In the genomic region with DNA sequence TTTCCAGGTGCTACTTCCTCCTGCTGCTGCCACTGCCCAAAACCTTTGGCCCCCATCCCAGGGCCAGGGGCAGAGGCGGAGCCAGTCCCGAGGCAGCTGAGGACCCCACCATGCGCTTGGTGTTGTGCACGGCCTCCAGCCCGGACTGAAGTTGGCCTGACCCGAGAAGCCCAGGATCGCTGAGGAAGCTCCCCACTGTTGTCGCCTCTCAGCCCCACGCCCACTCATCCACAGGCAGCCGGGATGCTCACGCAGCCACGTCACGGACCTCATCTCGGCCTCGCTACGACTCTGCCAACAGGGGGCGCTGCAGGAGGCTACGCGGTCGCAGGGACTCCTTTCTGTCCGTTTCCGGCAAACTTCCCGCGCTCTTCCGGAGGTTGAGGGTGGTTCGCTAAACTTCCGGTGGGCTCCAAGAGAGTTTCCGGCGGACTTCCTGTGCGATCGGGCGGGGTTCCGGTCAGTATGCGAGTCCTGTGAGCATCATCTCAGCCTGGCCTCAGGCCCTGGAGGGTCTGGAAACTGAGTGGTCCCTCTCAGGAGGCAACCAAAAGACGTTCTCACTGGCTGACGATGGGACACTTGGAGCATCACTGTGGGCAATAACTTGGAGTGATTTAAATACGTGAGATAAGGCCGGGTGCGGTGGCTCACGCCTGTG, we compare ENCODE assay signal across 9 cellular contexts. TPM values are rescaled to one million over a fixed set of nuclear protein-coding genes. Genes with fewer than 3 reads are reported as not detected.
DNase-seq lines count a peak whose midpoint lies in the region; ATAC-seq, FAIRE-seq and TF ChIP-seq lines count a peak whose summit lies in the region.
"Had no signal": no experiment of that assay in that cellular context is flagged by ENCODE, and none has a peak within 500 bp of the region (broad histone marks: within the 10 kb centered on the region; RNA-seq: fewer than 3 reads in every experiment).

No MANE protein-coding gene starts in this region.

- H3K9me3 ChIP-seq in MM.1S (replicated peaks; ENCODE audit: insufficient read depth, low read length) (no peaks in the 10 kb centered on the region), endothelial cell of umbilical vein (replicated peaks; ENCODE audit: control insufficient read depth, insufficient read depth, low read length) (no peaks in the 10 kb centered on the region), testis (no peaks in the 10 kb centered on the region)

- H4K20me1 ChIP-seq in MM.1S (ENCODE audit: insufficient read depth, low read length): no peaks in the 10 kb centered on the region
- H4K20me1 ChIP-seq in endothelial cell of umbilical vein (replicated peaks; ENCODE audit: control insufficient read depth, extremely low read depth, insufficient read depth, low read length): no peaks in the 10 kb centered on the region

- 37 to 63% methylated on average over 7 to 40 of the region's 40 CpGs for WGBS in testis, 2 donors

- H3K27ac ChIP-seq in MM.1S (ENCODE audit: low read length): no peak overlapping the region
- no peak overlapping the region for H3K27ac ChIP-seq in endothelial cell of umbilical vein (ENCODE audit: insufficient read depth, low read depth, low read length)
- H3K27ac ChIP-seq in testis: no peak overlapping the region

- H3K9me3 Mint-ChIP-seq in activated CD8-positive, alpha-beta memory T cell treated with anti-CD3 and anti-CD28 coated beads, Interleukin-2, amount 10 ng/mL, durations not matched to agents 7 days and 5 days (ENCODE audit: low read depth): no peaks in the 10 kb centered on the region
- H3K9me3 Mint-ChIP-seq in neural crest cell: no peaks in the 10 kb centered on the region

- peak; percentile 89 for FAIRE-seq in endothelial cell of umbilical vein (lab: Jason Lieb, UNC)

- peaks cover 44% of the 10 kb centered on the region for H3K4me1 Mint-ChIP-seq in activated CD8-positive, alpha-beta memory T cell treated with anti-CD3 and anti-CD28 coated beads, Interleukin-2, amount 10 ng/mL, durations not matched to agents 7 days and 5 days
- H3K4me1 Mint-ChIP-seq in neural crest cell: peaks cover 1% of the 10 kb centered on the region

- H3K4me3 Mint-ChIP-seq in activated CD8-positive, alpha-beta memory T cell treated with anti-CD3 and anti-CD28 coated beads, Interleukin-2, amount 10 ng/mL, durations not matched to agents 7 days and 5 days: peak overlapping the region; percentile 62
- no peak overlapping the region for H3K4me3 Mint-ChIP-seq in neural crest cell
- H3K4me3 Mint-ChIP-seq: memory B cell had no signal

- no peak overlapping the region for H2AFZ ChIP-seq in MM.1S (ENCODE audit: low read length)
- peak overlapping the region; percentile 28 for H2AFZ ChIP-seq in endothelial cell of umbilical vein (ENCODE audit: low read depth, low read length)

- DNase-seq in AG10803 (ENCODE audit: low read depth) (no peak), MM.1S (no peak), endothelial cell of umbilical vein (ENCODE audit: low read depth, low spot score) (no peak), neural crest cell (ENCODE audit: low read depth, low spot score) (peak; percentile 32), testis (peak; percentile 85), NAMALWA (ENCODE audit: low spot score) (no peak), DMS153 treated with DMSO at 0.1 percent for 48 hours (lab: John Stamatoyannopoulos, UW; ENCODE audit: unreplicated experiment) (no peak)
- DNase-seq in activated CD8-positive, alpha-beta memory T cell treated with anti-CD3 and anti-CD28 coated beads, Interleukin-2, amount 10 ng/mL, durations not matched to agents 7 days and 5 days: peak; percentile 85

- H3F3A ChIP-seq in MM.1S (ENCODE audit: insufficient read depth, low read length): no peaks in the 10 kb centered on the region

- no peaks in the 10 kb centered on the region for H3K4me1 ChIP-seq in MM.1S (ENCODE audit: low read length)
- H3K4me1 ChIP-seq in endothelial cell of umbilical vein (ENCODE audit: control insufficient read depth, extremely low read depth, insufficient read depth, low read length): peaks cover 12% of the 10 kb centered on the region
- H3K4me1 ChIP-seq in testis: no peaks in the 10 kb centered on the region

- intact Hi-C loops in endothelial cell of umbilical vein (cut with micrococcal nuclease): no loop called here
- intact Hi-C loops in testis (cut with DNase I; ENCODE audit: low total_unique reads): no loop called here

- H3K27me3 Mint-ChIP-seq in activated CD8-positive, alpha-beta memory T cell treated with anti-CD3 and anti-CD28 coated beads, Interleukin-2, amount 10 ng/mL, durations not matched to agents 7 days and 5 days: no peaks in the 10 kb centered on the region
- H3K27me3 Mint-ChIP-seq in neural crest cell (ENCODE audit: low read depth): peaks cover 37% of the 10 kb centered on the region

- ATAC-seq in activated CD8-positive, alpha-beta memory T cell treated with anti-CD3 and anti-CD28 coated beads, Interleukin-2, amount 10 ng/mL, durations not matched to agents 7 days and 5 days: peak; percentile 68

- no peaks in the 10 kb centered on the region for H3K9me1 ChIP-seq in endothelial cell of umbilical vein (replicated peaks; ENCODE audit: control insufficient read depth, extremely low read depth, insufficient read depth, low read length)

- H3K4me3 ChIP-seq in AG10803 (ENCODE audit: low read length) (peak overlapping the region; percentile 22), MM.1S (ENCODE audit: low read length) (no peak overlapping the region), endothelial cell of umbilical vein (replicated peaks in 1 of 3; ENCODE audit: insufficient read depth in 1 of 3, low read depth in 1 of 3, low read length in 3 of 3) (no peak overlapping the region), testis (peak overlapping the region; percentile 34 to 46)

- TF ChIP-seq POLR2A in endothelial cell of umbilical vein (IDR thresholded peaks at IDR 0.05; ENCODE audit: low read depth, low read length): no peak
- TF ChIP-seq POLR2A in testis (IDR thresholded peaks at IDR 0.05): no peak

- TF ChIP-seq CTCF in AG10803 (conservative IDR thresholded peaks at IDR 0.05; ENCODE audit: low read length) (peak; percentile 35), MM.1S (IDR thresholded peaks at IDR 0.05; ENCODE audit: low read length) (peak; percentile 45), endothelial cell of umbilical vein (IDR thresholded peaks at IDR 0.05; ENCODE audit: extremely low read depth in 1 of 2, insufficient read depth in 1 of 2, low read depth in 1 of 2, low read length in 2 of 2) (peak; percentile 61 to 79), neural crest cell (conservative IDR thresholded peaks at IDR 0.05) (peak; percentile 53), testis (IDR thresholded peaks at IDR 0.05) (peak; percentile 59 to 68 (median 64))

- H3K9ac ChIP-seq in MM.1S (ENCODE audit: low read length): no peak overlapping the region
- no peak overlapping the region for H3K9ac ChIP-seq in endothelial cell of umbilical vein (replicated peaks; ENCODE audit: extremely low read depth, insufficient read depth, low read length)

- peak overlapping the region; percentile 83 for H3K27ac Mint-ChIP-seq in activated CD8-positive, alpha-beta memory T cell treated with anti-CD3 and anti-CD28 coated beads, Interleukin-2, amount 10 ng/mL, durations not matched to agents 7 days and 5 days
- H3K27ac Mint-ChIP-seq in neural crest cell (ENCODE audit: unreplicated experiment): no peak overlapping the region
- H3K27ac Mint-ChIP-seq: memory B cell had no signal

- H3K9me2 ChIP-seq in MM.1S (replicated peaks; ENCODE audit: insufficient read depth, low read length): no peaks in the 10 kb centered on the region

- H3K79me2 ChIP-seq in MM.1S (ENCODE audit: low read length) (no peaks in the 10 kb centered on the region), endothelial cell of umbilical vein (ENCODE audit: control insufficient read depth, insufficient read depth, low read length) (no peaks in the 10 kb centered on the region)

- H3K27me3 ChIP-seq in MM.1S (replicated peaks; ENCODE audit: insufficient read depth, low read length): peaks cover 55% of the 10 kb centered on the region
- H3K27me3 ChIP-seq in endothelial cell of umbilical vein (ENCODE audit: control insufficient read depth in 2 of 2, insufficient read depth in 2 of 2, low read length in 2 of 2): no peaks in the 10 kb centered on the region
- H3K27me3 ChIP-seq in testis: no peaks in the 10 kb centered on the region

- dilution Hi-C loops in endothelial cell of umbilical vein (cut with MboI; ENCODE audit: extremely low pct_ligation_motif_present, low sequenced_read_pairs): no loop called here

- no TSS peak for BruUV-seq in endothelial cell of umbilical vein (replicated peaks; lab: Mats Ljungman, UMichigan)

- POLR2A ChIA-PET in endothelial cell of umbilical vein (lab: Charles Lee): no interaction called here

- no peak overlapping the region for H3K4me2 ChIP-seq in MM.1S (ENCODE audit: low read depth, low read length)
- no peak overlapping the region for H3K4me2 ChIP-seq in endothelial cell of umbilical vein (ENCODE audit: insufficient read depth, low read length)

- no peaks in the 10 kb centered on the region for H3K36me3 ChIP-seq in MM.1S (replicated peaks; ENCODE audit: insufficient read depth, low read length)
- no peaks in the 10 kb centered on the region for H3K36me3 ChIP-seq in endothelial cell of umbilical vein (ENCODE audit: control insufficient read depth in 2 of 2, extremely low read depth in 1 of 2, insufficient read depth in 2 of 2, low read length in 2 of 2)
- H3K36me3 ChIP-seq in testis (ENCODE audit: low read depth, missing control alignments): no peaks in the 10 kb centered on the region

- peaks cover 2% of the 10 kb centered on the region for H3K36me3 Mint-ChIP-seq in activated CD8-positive, alpha-beta memory T cell treated with anti-CD3 and anti-CD28 coated beads, Interleukin-2, amount 10 ng/mL, durations not matched to agents 7 days and 5 days
- no peaks in the 10 kb centered on the region for H3K36me3 Mint-ChIP-seq in neural crest cell (ENCODE audit: low read depth)

- CTCF ChIA-PET in activated CD8-positive, alpha-beta memory T cell treated with anti-CD3 and anti-CD28 coated beads, Interleukin-2, amount 10 ng/mL, durations not matched to agents 7 days and 5 days (lab: Charles Lee): interaction anchor here (1.0 to 4.0 kb wide), 10 partner anchors 12 to 249 kb away, joined by 3 to 36 read pairs (median 3); a partner anchor contains a TSS
- CTCF ChIA-PET in endothelial cell of umbilical vein (lab: Charles Lee): interaction anchor here (1.0 to 6.4 kb wide), 4 partner anchors 11 to 85 kb away, joined by 3 to 372 read pairs (median 4); no protein-coding TSS in a partner anchor

RNA-seq across cellular contexts. Expression of a gene that starts 12.4 kb away (rescaled TPM):
- 1 to 10 TPM; 3.6 to 7.0 TPM for total RNA-seq in activated CD8-positive, alpha-beta memory T cell treated with anti-CD3 and anti-CD28 coated beads, Interleukin-2, amount 10 ng/mL, durations not matched to agents 7 days and 5 days
- total RNA-seq in endothelial cell of umbilical vein: not detected in 2 replicates
- polyA plus RNA-seq in endothelial cell of umbilical vein: 0.22 and 0.25 TPM in 2 replicates
- 0.10 and 0.27 TPM in 2 replicates for polyA plus RNA-seq in endothelial cell of umbilical vein (2011; cell fraction: cytosol; rRNA removed)
- 0.22 and 0.46 TPM in 2 replicates for polyA plus RNA-seq in endothelial cell of umbilical vein (2011; cell fraction: nucleus; rRNA removed)
- polyA plus RNA-seq in endothelial cell of umbilical vein (2012): 0.46 TPM in 1 of 2 replicates, not detected in the other
- not detected in 2 replicates for polyA minus RNA-seq in endothelial cell of umbilical vein
- polyA minus RNA-seq in endothelial cell of umbilical vein (2011; cell fraction: cytosol; rRNA and poly(A)+ RNA removed): 3.9 TPM
- not detected in 2 replicates for polyA minus RNA-seq in endothelial cell of umbilical vein (2011; cell fraction: nucleus; rRNA and poly(A)+ RNA removed)
- total RNA-seq in neural crest cell: not detected in 2 replicates
- total RNA-seq in testis: 1 to 10 TPM; 1.7 to 3.5 TPM
- polyA plus RNA-seq in testis (ENCODE audit: insufficient read depth, low read depth, low replicate concordance): 1.8 TPM

RNA-seq across cellular contexts. Expression of a gene that starts 15.5 kb away (rescaled TPM):
- total RNA-seq in activated CD8-positive, alpha-beta memory T cell treated with anti-CD3 and anti-CD28 coated beads, Interleukin-2, amount 10 ng/mL, durations not matched to agents 7 days and 5 days: not detected
- total RNA-seq in endothelial cell of umbilical vein (not detected in 2 replicates), neural crest cell (not detected in 2 replicates), testis (not detected)
- polyA plus RNA-seq in endothelial cell of umbilical vein (not detected in 2 replicates), testis (ENCODE audit: insufficient read depth, low read depth, low replicate concordance) (0.38 TPM)
- polyA plus RNA-seq in endothelial cell of umbilical vein (2011; cell fraction: cytosol; rRNA removed): not detected in 2 replicates
- polyA plus RNA-seq in endothelial cell of umbilical vein (2011; cell fraction: nucleus; rRNA removed): not detected in 2 replicates
- not detected in 2 replicates for polyA plus RNA-seq in endothelial cell of umbilical vein (2012)
- polyA minus RNA-seq in endothelial cell of umbilical vein: not detected in 2 replicates
- polyA minus RNA-seq in endothelial cell of umbilical vein (2011; cell fraction: cytosol; rRNA and poly(A)+ RNA removed): not detected
- not detected in 2 replicates for polyA minus RNA-seq in endothelial cell of umbilical vein (2011; cell fraction: nucleus; rRNA and poly(A)+ RNA removed)

RNA-seq across cellular contexts. Expression of a gene that starts 25.4 kb away (rescaled TPM):
- 10 to 100 TPM in 1 of 2 experiments, 1 to 10 TPM in 1; 6.0 to 10.3 TPM for total RNA-seq in activated CD8-positive, alpha-beta memory T cell treated with anti-CD3 and anti-CD28 coated beads, Interleukin-2, amount 10 ng/mL, durations not matched to agents 7 days and 5 days
- total RNA-seq in endothelial cell of umbilical vein (not detected in 2 replicates), neural crest cell (not detected in 2 replicates), testis (100 to 1,000 TPM in 1 of 2 donors, 10 to 100 TPM in 1; 62.5 to 130 TPM)
- polyA plus RNA-seq in endothelial cell of umbilical vein (0.19 and 0.28 TPM in 2 replicates), testis (ENCODE audit: insufficient read depth, low read depth, low replicate concordance) (153 TPM)
- polyA plus RNA-seq in endothelial cell of umbilical vein (2011; cell fraction: cytosol; rRNA removed): 0.12 and 0.23 TPM in 2 replicates
- not detected in 2 replicates for polyA plus RNA-seq in endothelial cell of umbilical vein (2011; cell fraction: nucleus; rRNA removed)
- polyA plus RNA-seq in endothelial cell of umbilical vein (2012): not detected in 2 replicates
- 0.63 and 2.7 TPM in 2 replicates for polyA minus RNA-seq in endothelial cell of umbilical vein
- polyA minus RNA-seq in endothelial cell of umbilical vein (2011; cell fraction: cytosol; rRNA and poly(A)+ RNA removed): 85.5 TPM
- polyA minus RNA-seq in endothelial cell of umbilical vein (2011; cell fraction: nucleus; rRNA and poly(A)+ RNA removed): 1.3 TPM in 1 of 2 replicates, not detected in the other

RNA-seq across cellular contexts. Expression of a gene that starts 40.5 kb away (rescaled TPM):
- 10 to 100 TPM; 19.6 to 19.7 TPM for total RNA-seq in activated CD8-positive, alpha-beta memory T cell treated with anti-CD3 and anti-CD28 coated beads, Interleukin-2, amount 10 ng/mL, durations not matched to agents 7 days and 5 days
- total RNA-seq in endothelial cell of umbilical vein: 18.3 and 24.1 TPM in 2 replicates
- polyA plus RNA-seq in endothelial cell of umbilical vein: 34.6 and 45.1 TPM in 2 replicates
- polyA plus RNA-seq in endothelial cell of umbilical vein (2011; cell fraction: cytosol; rRNA removed): 21.5 and 38.9 TPM in 2 replicates
- polyA plus RNA-seq in endothelial cell of umbilical vein (2011; cell fraction: nucleus; rRNA removed): 10.8 and 12.1 TPM in 2 replicates
- polyA plus RNA-seq in endothelial cell of umbilical vein (2012): 22.9 and 29.6 TPM in 2 replicates
- polyA minus RNA-seq in endothelial cell of umbilical vein: 5.2 and 7.3 TPM in 2 replicates
- 92.6 TPM for polyA minus RNA-seq in endothelial cell of umbilical vein (2011; cell fraction: cytosol; rRNA and poly(A)+ RNA removed)
- polyA minus RNA-seq in endothelial cell of umbilical vein (2011; cell fraction: nucleus; rRNA and poly(A)+ RNA removed): 1.4 and 3.6 TPM in 2 replicates
- total RNA-seq in neural crest cell: 32.3 and 32.4 TPM in 2 replicates
- total RNA-seq in testis: 10 to 100 TPM; 96.1 to 96.5 TPM
- polyA plus RNA-seq in testis (ENCODE audit: insufficient read depth, low read depth, low replicate concordance): 42.3 TPM

RNA-seq across cellular contexts. Expression of a gene that starts 44.2 kb away (rescaled TPM):
- not detected for total RNA-seq in activated CD8-positive, alpha-beta memory T cell treated with anti-CD3 and anti-CD28 coated beads, Interleukin-2, amount 10 ng/mL, durations not matched to agents 7 days and 5 days
- total RNA-seq in endothelial cell of umbilical vein (not detected in 2 replicates), neural crest cell (not detected in 2 replicates), testis (1 to 10 TPM in 1 of 2 donors, under 1 TPM in 1; 0.43 to 2.1 TPM)
- polyA plus RNA-seq in endothelial cell of umbilical vein (not detected in 2 replicates), testis (ENCODE audit: insufficient read depth, low read depth, low replicate concordance) (0.88 TPM)
- polyA plus RNA-seq in endothelial cell of umbilical vein (2011; cell fraction: cytosol; rRNA removed): not detected in 2 replicates
- not detected in 2 replicates for polyA plus RNA-seq in endothelial cell of umbilical vein (2011; cell fraction: nucleus; rRNA removed)
- polyA plus RNA-seq in endothelial cell of umbilical vein (2012): not detected in 2 replicates
- not detected in 2 replicates for polyA minus RNA-seq in endothelial cell of umbilical vein
- not detected for polyA minus RNA-seq in endothelial cell of umbilical vein (2011; cell fraction: cytosol; rRNA and poly(A)+ RNA removed)
- not detected in 2 replicates for polyA minus RNA-seq in endothelial cell of umbilical vein (2011; cell fraction: nucleus; rRNA and poly(A)+ RNA removed)

Comparison
In these comparisons a context has a peak if more than half of its experiments do, and no peak if none do; other contexts are left out.
1. DNase-seq: peak in activated CD8-positive, alpha-beta memory T cell treated with anti-CD3 and anti-CD28 coated beads, Interleukin-2, amount 10 ng/mL, durations not matched to agents 7 days and 5 days (single experiment), neural crest cell (single experiment) and testis (single experiment); none in AG10803 (single experiment), MM.1S (single experiment), endothelial cell of umbilical vein (single experiment), NAMALWA (single experiment) and DMS153 treated with DMSO at 0.1 percent for 48 hours (single experiment).
2. H3K4me3 ChIP-seq: peak in AG10803 (single experiment) and testis (2 of 2); none in MM.1S (single experiment) and endothelial cell of umbilical vein (0 of 3).
3. RNA of a gene that starts 25.4 kb away (total RNA-seq): 62.5 to 130 TPM in testis; 6.0 to 10.3 TPM in activated CD8-positive, alpha-beta memory T cell treated with anti-CD3 and anti-CD28 coated beads, Interleukin-2, amount 10 ng/mL, durations not matched to agents 7 days and 5 days, not detected in endothelial cell of umbilical vein and not detected in neural crest cell; every median in the first group is over 4 times any median in the second.
4. Peak in every context shown above with its lines, with median percentiles within 50 percentile points of each other: CTCF ChIP-seq.